8 cellular contexts compared by ENCODE assay signal in genomic region chr4:184268574-184269160, GRCh38. TPM values are rescaled to one million over a fixed set of nuclear protein-coding genes. Genes with fewer than 3 reads are reported as not detected.
DNase-seq lines count a peak whose midpoint lies in the region; ATAC-seq and TF ChIP-seq lines count a peak whose summit lies in the region.

No MANE protein-coding gene starts in this region.

- no peak for TF ChIP-seq EP300 in transverse colon (IDR thresholded peaks at IDR 0.05; ENCODE audit: low read depth)

- no peaks in the 10 kb centered on the region for H3K36me3 Mint-ChIP-seq in T-cell

- H3K27me3 ChIP-seq in heart left ventricle, result no peaks in the 10 kb centered on the region
- no peaks in the 10 kb centered on the region for H3K27me3 ChIP-seq in fibroblast of lung (ENCODE audit: control insufficient read depth, insufficient read depth, low read length)
- no peaks in the 10 kb centered on the region for H3K27me3 ChIP-seq in transverse colon

- peak in 1 of 12 donors; percentile 9 for TF ChIP-seq CTCF in heart left ventricle (IDR thresholded peaks at IDR 0.05)
- TF ChIP-seq CTCF in fibroblast of lung (conservative IDR thresholded peaks at IDR 0.05 in 1 of 2, IDR thresholded peaks at IDR 0.05 in 1 of 2; ENCODE audit: low read depth in 1 of 2, low read length in 2 of 2), result peak in 1 of 2 donors; percentile 3
- no peak for TF ChIP-seq CTCF in transverse colon (IDR thresholded peaks at IDR 0.05)

- in situ Hi-C loops in transverse colon (cut with MboI; ENCODE audit: low pct_ligation_motif_present in 1 of 4, low pct_unique_long_range_greater_than_20kb in 1 of 4, low sequenced_read_pairs in 3 of 4), result loop anchor here in 3 of 4 donors (5.0 to 25.0 kb wide), 4 partner anchors 269 to 369 kb away; partner anchors contain the start of genes CASP3 (in 1 of the 3) and PRIMPOL (in 1 of the 3)

- no peaks in the 10 kb centered on the region for H4K20me1 ChIP-seq in fibroblast of lung (ENCODE audit: control insufficient read depth, extremely low read depth, insufficient read depth, low read length)

- no peak overlapping the region for H2AFZ ChIP-seq in fibroblast of lung (ENCODE audit: low read length)

- intact Hi-C loops in heart left ventricle (cut with DNase I) (loop anchor here in 4 of 10 donors (5.0 to 10.0 kb wide), 4 partner anchors 74 to 466 kb away; partner anchors contain the start of genes CENPU (in 2 of the 4), CASP3 (in 1 of the 4) and PRIMPOL (in 1 of the 4)), cardiac septum (cut with DNase I) (loop anchor here (5.0 kb wide), 1 partner anchor 204 kb away; the partner anchor contains the start of gene IRF2), transverse colon (cut with DNase I; ENCODE audit: low total_unique reads) (loop anchor here (10.0 kb wide), 2 partner anchors 206 to 966 kb away; partner anchors contain the start of gene IRF2)

- H3K4me1 Mint-ChIP-seq in T-cell, result peaks cover 32 to 51% (median 40%) of the 10 kb centered on the region in 3 donors

- H3K4me1 ChIP-seq in heart left ventricle (peaks cover 0 to 39% (median 0%) of the 10 kb centered on the region in 12 donors), fibroblast of lung (ENCODE audit: control insufficient read depth, extremely low read depth, insufficient read depth, low read length) (peaks cover 8% of the 10 kb centered on the region), transverse colon (peaks cover 0 to 5% (median 0%) of the 10 kb centered on the region in 4 donors)

- 75 to 79% (median 76%) methylated on average over 6 of the region's 6 CpGs for WGBS in heart left ventricle, 4 donors
- 73 to 79% methylated on average over 6 of the region's 6 CpGs for WGBS in transverse colon (ENCODE audit: low coverage in 1 of 2), 2 donors

- CTCF ChIA-PET in T-cell (lab: Charles Lee), result interaction anchor here in 1 of 2 donors (0.7 to 2.0 kb wide), 9 partner anchors 8 to 696 kb away, joined by 3 to 7 read pairs (median 4); partner anchors contain the start of gene CENPU

- no peaks in the 10 kb centered on the region for H3K27me3 Mint-ChIP-seq in T-cell

- TF ChIP-seq POLR2A in heart left ventricle (IDR thresholded peaks at IDR 0.05), result no peak
- TF ChIP-seq POLR2A in transverse colon (IDR thresholded peaks at IDR 0.05), result no peak

- peak overlapping the region in 7 of 12 donors; percentile 0 to 93 (median 54) for H3K27ac ChIP-seq in heart left ventricle
- peak overlapping the region; percentile 78 for H3K27ac ChIP-seq in fibroblast of lung (ENCODE audit: insufficient read depth, low read length)
- peak overlapping the region; percentile 64 to 76 (median 70) for H3K27ac ChIP-seq in transverse colon

- H3K79me2 ChIP-seq in fibroblast of lung (ENCODE audit: control insufficient read depth, insufficient read depth, low read length), result no peaks in the 10 kb centered on the region

- H3K4me3 ChIP-seq in heart left ventricle, result peak overlapping the region in 4 of 12 donors; percentile 23 to 60 (median 48)
- no peak overlapping the region for H3K4me3 ChIP-seq in fibroblast of lung (replicated peaks in 1 of 4; ENCODE audit: control extremely low read depth in 1 of 4, insufficient read depth in 1 of 4, low read depth in 3 of 4, low read length in 4 of 4)
- no peak overlapping the region for H3K4me3 ChIP-seq in transverse colon

- H3K4me3 Mint-ChIP-seq in T-cell, result peak overlapping the region; percentile 80 to 83 (median 81)

- POLR2A ChIA-PET in T-cell (lab: Charles Lee), result interaction anchor here (0.6 to 1.6 kb wide), 4 partner anchors 9 to 218 kb away, joined by 3 to 5 read pairs (median 4); no protein-coding TSS in a partner anchor

- ATAC-seq in heart left ventricle (no peak), T-cell (replicated peaks in 1 of 4) (no peak)

- H3K9ac ChIP-seq in fibroblast of lung (ENCODE audit: insufficient read depth, low read length), result no peak overlapping the region

- peak overlapping the region; percentile 15 for H3K4me2 ChIP-seq in fibroblast of lung (ENCODE audit: extremely low read depth, insufficient read depth, low read length)

- peak overlapping the region; percentile 94 to 98 for H3K27ac Mint-ChIP-seq in T-cell

- H3K36me3 ChIP-seq in heart left ventricle (no peaks in the 10 kb centered on the region), fibroblast of lung (ENCODE audit: control insufficient read depth, insufficient read depth, low read length) (no peaks in the 10 kb centered on the region), transverse colon (no peaks in the 10 kb centered on the region)

- H3K9me3 ChIP-seq in heart left ventricle (no peaks in the 10 kb centered on the region), fibroblast of lung (ENCODE audit: control insufficient read depth, insufficient read depth, low read depth, low read length) (no peaks in the 10 kb centered on the region), transverse colon (no peaks in the 10 kb centered on the region)

- DNase-seq in heart left ventricle (no peak), cardiac septum (ENCODE audit: low spot score) (no peak), T-cell (no peak), fibroblast of lung (ENCODE audit: low read depth in 2 of 2) (peak in 1 of 2 donors; percentile 21), transverse colon (no peak), NCI-H2196 treated with DMSO at 0.1 percent for 48 hours (lab: John Stamatoyannopoulos, UW; ENCODE audit: unreplicated experiment) (no peak)
- DNase-seq in stimulated activated CD4-positive, alpha-beta T cell treated with anti-CD3 and anti-CD28 coated beads, Interleukin-2, amount 100 ng/mL, for 48 hours, result no peak
- DNase-seq in effector CD8-positive, alpha-beta T cell (lab: John Stamatoyannopoulos, UW), result no peak

- peaks cover 0 to 4% (median 3%) of the 10 kb centered on the region in 3 donors for H3K9me3 Mint-ChIP-seq in T-cell

RNA-seq across cellular contexts. Expression of gene ENPP6, which starts 51.0 kb away (rescaled TPM):
- total RNA-seq in heart left ventricle (under 1 TPM in 7 of 9 donors, not detected in 2; 0.05 to 0.35 (median 0.23) TPM), cardiac septum (0.05 TPM), T-cell (not detected), fibroblast of lung (under 0.01 and 0.17 TPM in 2 replicates), transverse colon (under 1 TPM in 2 of 4 donors, not detected in 2; 0.14 to 0.64 TPM)
- polyA plus RNA-seq in heart left ventricle (under 1 TPM; 0.03 to 0.04 TPM), fibroblast of lung (0.12 and 0.33 TPM in 2 replicates)
- polyA plus RNA-seq in fibroblast of lung (2012), result 0.09 and 0.16 TPM in 2 replicates
- 1.3 TPM in 1 of 2 replicates, not detected in the other for polyA minus RNA-seq in fibroblast of lung (ENCODE audit: low replicate concordance)
